26 cellular contexts compared by ENCODE assay signal in the genomic region with DNA sequence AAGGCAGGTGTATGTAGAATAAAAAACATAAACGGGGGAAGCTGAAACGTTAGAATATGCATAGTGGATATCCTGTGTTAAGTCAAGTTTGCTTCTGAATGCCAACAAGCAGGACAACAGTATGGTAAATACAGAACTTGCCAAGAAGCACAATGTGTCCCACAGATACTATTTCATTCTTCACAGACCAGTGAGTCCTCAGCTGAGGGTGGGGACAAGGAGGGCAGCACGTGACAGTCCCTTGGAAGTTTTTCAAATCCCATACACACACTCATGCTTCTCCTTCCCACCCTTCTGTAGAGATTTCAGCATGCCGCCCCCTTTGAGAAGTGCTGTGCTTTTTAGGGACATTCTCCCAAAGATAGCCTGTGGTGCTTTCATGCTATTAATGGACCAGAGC.
A peak's percentile ranks its signal among the peaks of the same experiment; 100 is the strongest.
DNase-seq lines count a peak whose midpoint lies in the region; ATAC-seq, FAIRE-seq and TF ChIP-seq lines count a peak whose summit lies in the region.
"Had no signal": no experiment of that assay in that cellular context is flagged by ENCODE, and none has a peak within 500 bp of the region (broad histone marks: within the 10 kb centered on the region; RNA-seq: fewer than 3 reads in every experiment).

No MANE protein-coding gene starts in this region.

- no peaks in the 10 kb centered on the region for H3K27me3 Mint-ChIP-seq in MCF 10A (ENCODE audit: insufficient read depth, unreplicated experiment)
- peaks cover 18% of the 10 kb centered on the region for H3K27me3 Mint-ChIP-seq in activated naive CD4-positive, alpha-beta T cell treated with anti-CD3 and anti-CD28 coated beads for 36 hours (ENCODE audit: low read depth)

- no peak overlapping the region for H3K4me3 Mint-ChIP-seq in MCF 10A (ENCODE audit: unreplicated experiment)
- no peak overlapping the region for H3K4me3 Mint-ChIP-seq in activated naive CD4-positive, alpha-beta T cell treated with anti-CD3 and anti-CD28 coated beads for 36 hours
- H3K4me3 Mint-ChIP-seq: activated CD8-positive, alpha-beta T cell treated with anti-CD3 and anti-CD28 coated beads, Interleukin-2, amount 10 ng/mL, durations not matched to agents 7 days and 5 days; activated naive CD4-positive, alpha-beta T cell treated with anti-CD3 and anti-CD28 coated beads, Interleukin-2, amount 50 U/mL, for 24 hours; mesothelial cell of epicardium; stimulated activated naive CD8-positive, alpha-beta T cell treated with anti-CD3 and anti-CD28 coated beads, Interleukin-15, Interleukin-2, amounts not matched to agents 100 ng/mL and 50 ng/mL, for 24 hours; type B pancreatic cell had no signal

- no peak overlapping the region for H3K4me2 ChIP-seq in endothelial cell of umbilical vein (ENCODE audit: insufficient read depth, low read length)
- H3K4me2 ChIP-seq: A549, BLaER1 had no signal

- H3K4me1 ChIP-seq in endothelial cell of umbilical vein (ENCODE audit: control insufficient read depth, extremely low read depth, insufficient read depth, low read length) (no peaks in the 10 kb centered on the region), right cardiac atrium (ENCODE audit: control insufficient read depth, insufficient read depth, low read length) (peaks cover 6% of the 10 kb centered on the region)
- H3K4me1 ChIP-seq: Caco-2 had no signal

- CTCF ChIA-PET in endothelial cell of umbilical vein (lab: Charles Lee) (no interaction called here), MCF 10A (lab: Yijun Ruan, JAX) (interaction anchor here (0.8 kb wide), 1 partner anchor 339 kb away, joined by 3 read pairs; no protein-coding TSS in a partner anchor)
- CTCF ChIA-PET in activated naive CD4-positive, alpha-beta T cell treated with anti-CD3 and anti-CD28 coated beads for 36 hours (lab: Charles Lee): no interaction called here

- H3K27ac ChIP-seq in endothelial cell of umbilical vein (ENCODE audit: insufficient read depth, low read depth, low read length) (no peak overlapping the region), right cardiac atrium (ENCODE audit: low read length) (no peak overlapping the region)
- H3K27ac ChIP-seq: BLaER1 had no signal

- H3K4me1 Mint-ChIP-seq in MCF 10A (ENCODE audit: insufficient read depth, unreplicated experiment): peaks cover 17% of the 10 kb centered on the region
- no peaks in the 10 kb centered on the region for H3K4me1 Mint-ChIP-seq in activated naive CD4-positive, alpha-beta T cell treated with anti-CD3 and anti-CD28 coated beads for 36 hours (ENCODE audit: low read depth)
- H3K4me1 Mint-ChIP-seq: activated naive CD4-positive, alpha-beta T cell treated with anti-CD3 and anti-CD28 coated beads, Interleukin-2, amount 50 U/mL, for 24 hours had no signal

- no peak overlapping the region for H2AFZ ChIP-seq in endothelial cell of umbilical vein (ENCODE audit: low read depth, low read length)

- no peaks in the 10 kb centered on the region for H3K36me3 ChIP-seq in endothelial cell of umbilical vein (ENCODE audit: control insufficient read depth in 2 of 2, extremely low read depth in 1 of 2, insufficient read depth in 2 of 2, low read length in 2 of 2)
- H3K36me3 ChIP-seq: ascending aorta, BLaER1 had no signal

- H3K27me3 ChIP-seq in endothelial cell of umbilical vein (ENCODE audit: control insufficient read depth in 2 of 2, insufficient read depth in 2 of 2, low read length in 2 of 2) (no peaks in the 10 kb centered on the region), right cardiac atrium (ENCODE audit: control insufficient read depth, insufficient read depth) (no peaks in the 10 kb centered on the region)
- H3K27me3 ChIP-seq: ascending aorta, BLaER1 had no signal

- H3K9me1 ChIP-seq in endothelial cell of umbilical vein (replicated peaks; ENCODE audit: control insufficient read depth, extremely low read depth, insufficient read depth, low read length): no peaks in the 10 kb centered on the region

- dilution Hi-C loops in endothelial cell of umbilical vein (cut with MboI; ENCODE audit: extremely low pct_ligation_motif_present, low sequenced_read_pairs): no loop called here

- peak; percentile 22 for DNase-seq in Caki2 (ENCODE audit: low read depth)
- no peak for DNase-seq in endothelial cell of umbilical vein (ENCODE audit: low read depth, low spot score)
- DNase-seq in right cardiac atrium: no peak
- no peak for DNase-seq in sciatic nerve (ENCODE audit: low spot score)
- no peak for DNase-seq in stimulated activated CD4-positive, alpha-beta T cell treated with anti-CD3 and anti-CD28 coated beads, Interleukin-12 subunit alpha, Interleukin-12 subunit beta, amount 100 ng/mL, for 4 hours
- no peak for DNase-seq in MCF 10A (ENCODE audit: unreplicated experiment)
- no peak for DNase-seq in activated naive CD4-positive, alpha-beta T cell treated with anti-CD3 and anti-CD28 coated beads for 36 hours
- DNase-seq: activated CD4-positive, CD25-positive, alpha-beta regulatory T cell; activated CD8-positive, alpha-beta T cell treated with anti-CD3 and anti-CD28 coated beads, Interleukin-2, amount 10 ng/mL, durations not matched to agents 7 days and 5 days; activated T-cell treated with anti-CD3 and anti-CD28 coated beads, Interleukin-2, amount 50 U/mL, for 1 hour; Caco-2; cerebellar nuclear complex; KBM-7; NCI-H146; NCI-H82; stimulated activated CD4-positive, alpha-beta T cell treated with anti-CD3 and anti-CD28 coated beads, Interleukin-4, amount 100 ng/mL, for 4 hours; T1000 had no signal

- H3K79me2 ChIP-seq in endothelial cell of umbilical vein (ENCODE audit: control insufficient read depth, insufficient read depth, low read length): no peaks in the 10 kb centered on the region

- H3K9me3 Mint-ChIP-seq in MCF 10A (ENCODE audit: unreplicated experiment): peaks cover 6% of the 10 kb centered on the region
- peaks cover 1% of the 10 kb centered on the region for H3K9me3 Mint-ChIP-seq in activated naive CD4-positive, alpha-beta T cell treated with anti-CD3 and anti-CD28 coated beads for 36 hours

- no peak overlapping the region for H3K9ac ChIP-seq in endothelial cell of umbilical vein (replicated peaks; ENCODE audit: extremely low read depth, insufficient read depth, low read length)
- H3K9ac ChIP-seq: BLaER1 had no signal

- no peaks in the 10 kb centered on the region for H4K20me1 ChIP-seq in endothelial cell of umbilical vein (replicated peaks; ENCODE audit: control insufficient read depth, extremely low read depth, insufficient read depth, low read length)
- H4K20me1 ChIP-seq: BLaER1 had no signal

- 35% methylated on average over 4 of the region's 4 CpGs for WGBS in right cardiac atrium

- H3K36me3 Mint-ChIP-seq in MCF 10A (ENCODE audit: insufficient read depth, unreplicated experiment): peaks cover 7% of the 10 kb centered on the region
- no peaks in the 10 kb centered on the region for H3K36me3 Mint-ChIP-seq in activated naive CD4-positive, alpha-beta T cell treated with anti-CD3 and anti-CD28 coated beads for 36 hours (ENCODE audit: low read depth)
- H3K36me3 Mint-ChIP-seq: activated naive CD4-positive, alpha-beta T cell treated with anti-CD3 and anti-CD28 coated beads, Interleukin-2, amount 50 U/mL, for 24 hours; type B pancreatic cell had no signal

- intact Hi-C loops in endothelial cell of umbilical vein (cut with micrococcal nuclease): no loop called here
- intact Hi-C loops in right cardiac atrium (cut with DNase I): no loop called here
- intact Hi-C loops in sciatic nerve (cut with DNase I): no loop called here
- intact Hi-C loops in MCF 10A (cut with micrococcal nuclease): loop anchor here (5.0 to 10.0 kb wide), 2 partner anchors 47 to 89 kb away; no protein-coding TSS in a partner anchor
- intact Hi-C loops in activated naive CD4-positive, alpha-beta T cell treated with anti-CD3 and anti-CD28 coated beads for 36 hours (cut with micrococcal nuclease): no loop called here

- peak; percentile 8 for FAIRE-seq in endothelial cell of umbilical vein (lab: Jason Lieb, UNC)
- FAIRE-seq: A549, GM12892 had no signal

- H3K9me3 ChIP-seq in endothelial cell of umbilical vein (replicated peaks; ENCODE audit: control insufficient read depth, insufficient read depth, low read length) (no peaks in the 10 kb centered on the region), right cardiac atrium (ENCODE audit: control insufficient read depth, low read length) (no peaks in the 10 kb centered on the region)
- H3K9me3 ChIP-seq: A549, ascending aorta, Caco-2 had no signal

- no peak for TF ChIP-seq POLR2A in endothelial cell of umbilical vein (IDR thresholded peaks at IDR 0.05; ENCODE audit: low read depth, low read length)

- in situ Hi-C loops in Caki2 (cut with HindIII; ENCODE audit: low pct_unique_long_range_greater_than_20kb, low sequenced_read_pairs): no loop called here

- no peak for TF ChIP-seq CTCF in endothelial cell of umbilical vein (IDR thresholded peaks at IDR 0.05; ENCODE audit: extremely low read depth in 1 of 2, insufficient read depth in 1 of 2, low read depth in 1 of 2, low read length in 2 of 2)
- no peak for TF ChIP-seq CTCF in MCF 10A (IDR thresholded peaks at IDR 0.05; ENCODE audit: unreplicated experiment)

- H3K4me3 ChIP-seq in endothelial cell of umbilical vein (replicated peaks in 1 of 3; ENCODE audit: insufficient read depth in 1 of 3, low read depth in 1 of 3, low read length in 3 of 3): no peak overlapping the region
- H3K4me3 ChIP-seq in right cardiac atrium (ENCODE audit: low read length): no peak overlapping the region
- H3K4me3 ChIP-seq: A549, BLaER1 had no signal

- ATAC-seq in right cardiac atrium (peak; percentile 65 to 73), sciatic nerve (peak; percentile 64), HG03469 (IDR thresholded peaks at IDR 0.05; ENCODE audit: unreplicated experiment) (no peak)
- ATAC-seq: A549; activated CD8-positive, alpha-beta T cell treated with anti-CD3 and anti-CD28 coated beads, Interleukin-2, amount 10 ng/mL, durations not matched to agents 7 days and 5 days had no signal

- H3K27ac Mint-ChIP-seq in MCF 10A (ENCODE audit: low read depth, unreplicated experiment): no peak overlapping the region
- H3K27ac Mint-ChIP-seq in activated naive CD4-positive, alpha-beta T cell treated with anti-CD3 and anti-CD28 coated beads for 36 hours: no peak overlapping the region
- H3K27ac Mint-ChIP-seq: activated CD8-positive, alpha-beta T cell treated with anti-CD3 and anti-CD28 coated beads, Interleukin-2, amount 10 ng/mL, durations not matched to agents 7 days and 5 days; activated naive CD4-positive, alpha-beta T cell treated with anti-CD3 and anti-CD28 coated beads, Interleukin-2, amount 50 U/mL, for 24 hours; mesothelial cell of epicardium; stimulated activated naive CD8-positive, alpha-beta T cell treated with anti-CD3 and anti-CD28 coated beads, Interleukin-15, Interleukin-2, amounts not matched to agents 100 ng/mL and 50 ng/mL, for 24 hours; type B pancreatic cell had no signal

- POLR2A ChIA-PET in endothelial cell of umbilical vein (lab: Charles Lee) (no interaction called here), MCF 10A (lab: Yijun Ruan, JAX) (interaction anchor here (0.6 kb wide), 1 partner anchor 536 kb away, joined by 4 read pairs; no protein-coding TSS in a partner anchor)

- BruUV-seq in endothelial cell of umbilical vein (replicated peaks; lab: Mats Ljungman, UMichigan): no TSS peak
- BruUV-seq in MCF 10A (replicated peaks; lab: Mats Ljungman, UMichigan): no TSS peak

TF ChIP-seq in endothelial cell of umbilical vein, 7 proteins besides CTCF, POLR2A, EP300 and RAD21 (continues in another document):
- no peak for TF ChIP-seq MYC (IDR thresholded peaks at IDR 0.05; ENCODE audit: low read depth, low read length)
- TF ChIP-seq JUN (IDR thresholded peaks at IDR 0.05; ENCODE audit: borderline replicate concordance, insufficient read depth, insufficient read length, low read depth): no peak
